In the genomic region with DNA sequence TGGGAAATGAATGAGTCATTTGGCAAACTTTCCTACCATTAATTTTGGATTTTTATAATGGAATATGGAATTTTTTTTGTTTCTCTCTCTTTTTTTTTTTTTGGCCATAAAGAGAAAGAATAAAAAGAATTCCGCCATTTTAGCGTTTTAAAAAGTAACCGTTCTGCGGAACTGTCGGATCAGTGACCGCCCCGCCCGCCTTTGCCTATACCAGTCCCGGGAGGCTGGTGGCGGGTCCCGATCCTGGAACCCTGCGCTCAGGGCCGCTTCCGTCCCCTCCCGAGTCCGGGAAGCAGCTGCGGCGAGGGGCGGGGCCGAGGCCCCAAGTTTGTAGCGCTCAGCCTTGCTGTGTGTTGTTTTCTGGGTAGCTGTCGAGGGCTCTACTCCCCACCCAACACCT, we compare ENCODE assay signal across 1 cellular context.
TF ChIP-seq lines count a peak whose summit lies in the region.

No MANE protein-coding gene starts in this region.

TF ChIP-seq in K562, 482 proteins besides CTCF, POLR2A, EP300 and RAD21 (continued from another document):
- TF ChIP-seq CEBPZ (IDR thresholded peaks at IDR 0.05; ENCODE audit: borderline replicate concordance, low read depth, low read length) (no peak), ZNF778 (CRISPR knock-in tag; IDR thresholded peaks at IDR 0.05) (no peak), OTX1 (CRISPR knock-in tag; IDR thresholded peaks at IDR 0.05) (no peak)
- TF ChIP-seq, protein P1, sequence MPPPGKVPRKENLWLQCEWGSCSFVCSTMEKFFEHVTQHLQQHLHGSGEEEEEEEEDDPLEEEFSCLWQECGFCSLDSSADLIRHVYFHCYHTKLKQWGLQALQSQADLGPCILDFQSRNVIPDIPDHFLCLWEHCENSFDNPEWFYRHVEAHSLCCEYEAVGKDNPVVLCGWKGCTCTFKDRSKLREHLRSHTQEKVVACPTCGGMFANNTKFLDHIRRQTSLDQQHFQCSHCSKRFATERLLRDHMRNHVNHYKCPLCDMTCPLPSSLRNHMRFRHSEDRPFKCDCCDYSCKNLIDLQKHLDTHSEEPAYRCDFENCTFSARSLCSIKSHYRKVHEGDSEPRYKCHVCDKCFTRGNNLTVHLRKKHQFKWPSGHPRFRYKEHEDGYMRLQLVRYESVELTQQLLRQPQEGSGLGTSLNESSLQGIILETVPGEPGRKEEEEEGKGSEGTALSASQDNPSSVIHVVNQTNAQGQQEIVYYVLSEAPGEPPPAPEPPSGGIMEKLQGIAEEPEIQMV (tag; conservative IDR thresholded peaks at IDR 0.05; ENCODE audit: low read depth) = peak; percentile 92
- TF ChIP-seq, protein P2, sequence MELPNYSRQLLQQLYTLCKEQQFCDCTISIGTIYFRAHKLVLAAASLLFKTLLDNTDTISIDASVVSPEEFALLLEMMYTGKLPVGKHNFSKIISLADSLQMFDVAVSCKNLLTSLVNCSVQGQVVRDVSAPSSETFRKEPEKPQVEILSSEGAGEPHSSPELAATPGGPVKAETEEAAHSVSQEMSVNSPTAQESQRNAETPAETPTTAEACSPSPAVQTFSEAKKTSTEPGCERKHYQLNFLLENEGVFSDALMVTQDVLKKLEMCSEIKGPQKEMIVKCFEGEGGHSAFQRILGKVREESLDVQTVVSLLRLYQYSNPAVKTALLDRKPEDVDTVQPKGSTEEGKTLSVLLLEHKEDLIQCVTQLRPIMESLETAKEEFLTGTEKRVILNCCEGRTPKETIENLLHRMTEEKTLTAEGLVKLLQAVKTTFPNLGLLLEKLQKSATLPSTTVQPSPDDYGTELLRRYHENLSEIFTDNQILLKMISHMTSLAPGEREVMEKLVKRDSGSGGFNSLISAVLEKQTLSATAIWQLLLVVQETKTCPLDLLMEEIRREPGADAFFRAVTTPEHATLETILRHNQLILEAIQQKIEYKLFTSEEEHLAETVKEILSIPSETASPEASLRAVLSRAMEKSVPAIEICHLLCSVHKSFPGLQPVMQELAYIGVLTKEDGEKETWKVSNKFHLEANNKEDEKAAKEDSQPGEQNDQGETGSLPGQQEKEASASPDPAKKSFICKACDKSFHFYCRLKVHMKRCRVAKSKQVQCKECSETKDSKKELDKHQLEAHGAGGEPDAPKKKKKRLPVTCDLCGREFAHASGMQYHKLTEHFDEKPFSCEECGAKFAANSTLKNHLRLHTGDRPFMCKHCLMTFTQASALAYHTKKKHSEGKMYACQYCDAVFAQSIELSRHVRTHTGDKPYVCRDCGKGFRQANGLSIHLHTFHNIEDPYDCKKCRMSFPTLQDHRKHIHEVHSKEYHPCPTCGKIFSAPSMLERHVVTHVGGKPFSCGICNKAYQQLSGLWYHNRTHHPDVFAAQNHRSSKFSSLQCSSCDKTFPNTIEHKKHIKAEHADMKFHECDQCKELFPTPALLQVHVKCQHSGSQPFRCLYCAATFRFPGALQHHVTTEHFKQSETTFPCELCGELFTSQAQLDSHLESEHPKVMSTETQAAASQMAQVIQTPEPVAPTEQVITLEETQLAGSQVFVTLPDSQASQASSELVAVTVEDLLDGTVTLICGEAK (IDR thresholded peaks at IDR 0.05) = 0 out of 2 replicates have a peak, but pooled peaks have one; percentile 10
- TF ChIP-seq, protein P2 (CRISPR knock-in tag; IDR thresholded peaks at IDR 0.05) = no peak
